In genomic region chr20:24236204-24236603, GRCh38 we compare ENCODE assay signal across 18 cellular contexts.
A peak's percentile ranks its signal among the peaks of the same experiment; 100 is the strongest.
DNase-seq lines count a peak whose midpoint lies in the region; ATAC-seq and TF ChIP-seq lines count a peak whose summit lies in the region.
"Had no signal": no experiment of that assay in that cellular context is flagged by ENCODE, and none has a peak within 500 bp of the region (broad histone marks: within the 10 kb centered on the region; RNA-seq: fewer than 3 reads in every experiment).

No MANE protein-coding gene starts in this region.

- H3K27ac ChIP-seq in BLaER1: no peak overlapping the region
- H3K27ac ChIP-seq: HL-60, SJCRH30 had no signal

- POLR2A ChIA-PET in Caco-2 (lab: Charles Lee): no interaction called here

- H3K36me3 Mint-ChIP-seq in brain: no peaks in the 10 kb centered on the region
- H3K36me3 Mint-ChIP-seq in stimulated activated naive B cell treated with anti-CD40 and anti-IgM and Interleukin-4, amounts not matched to agents 10 μg/mL and 1 μg/mL and 100 μg/mL, for 72 hours: no peaks in the 10 kb centered on the region
- H3K36me3 Mint-ChIP-seq in Caco-2 (ENCODE audit: insufficient read depth, unreplicated experiment): no peaks in the 10 kb centered on the region
- H3K36me3 Mint-ChIP-seq: CD4-positive, alpha-beta memory T cell had no signal

- H3K9me3 Mint-ChIP-seq in brain: peaks cover 0 to 2% (median 0%) of the 10 kb centered on the region in 5 experiments
- H3K9me3 Mint-ChIP-seq in stimulated activated naive B cell treated with anti-CD40 and anti-IgM and Interleukin-4, amounts not matched to agents 10 μg/mL and 1 μg/mL and 100 μg/mL, for 72 hours: no peaks in the 10 kb centered on the region
- H3K9me3 Mint-ChIP-seq in Caco-2 (ENCODE audit: unreplicated experiment): no peaks in the 10 kb centered on the region
- H3K9me3 Mint-ChIP-seq: CD4-positive, alpha-beta memory T cell had no signal

- peaks cover 16% of the 10 kb centered on the region for H3K4me1 ChIP-seq in BLaER1
- H3K4me1 ChIP-seq in Caco-2: no peaks in the 10 kb centered on the region
- H3K4me1 ChIP-seq: SJCRH30 had no signal

- H3K27ac Mint-ChIP-seq in brain (peak overlapping the region in 3 of 5 experiments; percentile 17 to 80 (median 71)), Caco-2 (ENCODE audit: unreplicated experiment) (no peak overlapping the region)
- H3K27ac Mint-ChIP-seq in stimulated activated naive B cell treated with anti-CD40 and anti-IgM and Interleukin-4, amounts not matched to agents 10 μg/mL and 1 μg/mL and 100 μg/mL, for 72 hours: peak overlapping the region; percentile 26
- H3K27ac Mint-ChIP-seq: B cell; CD4-positive, alpha-beta memory T cell had no signal

- H3K27me3 ChIP-seq in BLaER1: no peaks in the 10 kb centered on the region
- peaks cover 1% of the 10 kb centered on the region; the same call in 1 of the 2 replicates for H3K27me3 ChIP-seq in Caco-2 (replicated peaks; ENCODE audit: control insufficient read depth, insufficient read depth, low read length)
- H3K27me3 ChIP-seq: SJCRH30 had no signal

- H3K4me3 ChIP-seq in BLaER1 (no peak overlapping the region), Caco-2 (ENCODE audit: low read depth, low read length) (no peak overlapping the region)
- H3K4me3 ChIP-seq: K562, SJCRH30 had no signal

- TF ChIP-seq CTCF in brain (conservative IDR thresholded peaks at IDR 0.05): no peak
- TF ChIP-seq CTCF in Caco-2 (IDR thresholded peaks at IDR 0.05; ENCODE audit: insufficient read depth in 1 of 2, low read depth in 1 of 2, low read length in 1 of 2, severe bottlenecking in 1 of 2, unreplicated experiment in 1 of 2): no peak

- intact Hi-C loops in Caco-2 (cut with micrococcal nuclease; ENCODE audit: unreplicated experiment): no loop called here

- no TSS peak for BruUV-seq in Caco-2 (replicated peaks; lab: Mats Ljungman, UMichigan)

- H3K36me3 ChIP-seq in BLaER1: no peaks in the 10 kb centered on the region
- H3K36me3 ChIP-seq in Caco-2 (ENCODE audit: control insufficient read depth, insufficient read depth, low read length): no peaks in the 10 kb centered on the region
- H3K36me3 ChIP-seq: SJCRH30 had no signal

- ATAC-seq in left lobe of liver: peak; percentile 66
- no peak for ATAC-seq in stimulated activated naive B cell treated with anti-CD40 and anti-IgM and Interleukin-4, amounts not matched to agents 10 μg/mL and 1 μg/mL and 100 μg/mL, for 72 hours (replicated peaks)
- ATAC-seq: K562 had no signal

- H3K27me3 Mint-ChIP-seq in brain: peaks cover 12% of the 10 kb centered on the region
- H3K27me3 Mint-ChIP-seq in stimulated activated naive B cell treated with anti-CD40 and anti-IgM and Interleukin-4, amounts not matched to agents 10 μg/mL and 1 μg/mL and 100 μg/mL, for 72 hours: peaks cover 0 to 6% of the 10 kb centered on the region in 2 donors
- peaks cover 15% of the 10 kb centered on the region for H3K27me3 Mint-ChIP-seq in Caco-2 (ENCODE audit: insufficient read depth, unreplicated experiment)
- H3K27me3 Mint-ChIP-seq: CD4-positive, alpha-beta memory T cell had no signal

- H4K20me1 ChIP-seq in BLaER1: no peaks in the 10 kb centered on the region

- H3K4me3 Mint-ChIP-seq in brain: peak overlapping the region in 2 of 5 experiments; percentile 3 to 30
- no peak overlapping the region for H3K4me3 Mint-ChIP-seq in stimulated activated naive B cell treated with anti-CD40 and anti-IgM and Interleukin-4, amounts not matched to agents 10 μg/mL and 1 μg/mL and 100 μg/mL, for 72 hours
- H3K4me3 Mint-ChIP-seq in Caco-2 (ENCODE audit: unreplicated experiment): no peak overlapping the region
- H3K4me3 Mint-ChIP-seq: B cell; CD4-positive, alpha-beta memory T cell had no signal

- H3K4me2 ChIP-seq in BLaER1: peak overlapping the region; percentile 33

- H3K9me3 ChIP-seq in BLaER1: no peaks in the 10 kb centered on the region
- H3K9me3 ChIP-seq in Caco-2: no peaks in the 10 kb centered on the region
- H3K9me3 ChIP-seq: SJCRH30 had no signal

- H3K4me1 Mint-ChIP-seq in brain (peaks cover 23% of the 10 kb centered on the region), Caco-2 (ENCODE audit: low read depth, unreplicated experiment) (no peaks in the 10 kb centered on the region)
- H3K4me1 Mint-ChIP-seq in stimulated activated naive B cell treated with anti-CD40 and anti-IgM and Interleukin-4, amounts not matched to agents 10 μg/mL and 1 μg/mL and 100 μg/mL, for 72 hours: no peaks in the 10 kb centered on the region
- H3K4me1 Mint-ChIP-seq: B cell; CD4-positive, alpha-beta memory T cell had no signal

- CTCF ChIA-PET in Caco-2 (lab: Charles Lee): no interaction called here

- H3K9ac ChIP-seq in BLaER1: no peak overlapping the region

- DNase-seq in left lobe of liver (ENCODE audit: low spot score): peak; percentile 56
- no peak for DNase-seq in stimulated activated naive B cell treated with anti-CD40 and anti-IgM and Interleukin-4, amounts not matched to agents 10 μg/mL and 1 μg/mL and 100 μg/mL, for 72 hours
- no peak for DNase-seq in UCSD-AML1 (lab: John Stamatoyannopoulos, UW; ENCODE audit: unreplicated experiment)
- DNase-seq in HT-29 (ENCODE audit: low spot score): no peak
- DNase-seq in Caco-2: no peak
- DNase-seq: ACHN; CD4-positive, alpha-beta memory T cell; DMS79; HCEC 1CT; NCI-H187; NCI-H526 treated with DMSO at 0.1 percent for 48 hours; RPMI8226; SJCRH30 had no signal
